28 cellular contexts compared by ENCODE assay signal in the genomic region with DNA sequence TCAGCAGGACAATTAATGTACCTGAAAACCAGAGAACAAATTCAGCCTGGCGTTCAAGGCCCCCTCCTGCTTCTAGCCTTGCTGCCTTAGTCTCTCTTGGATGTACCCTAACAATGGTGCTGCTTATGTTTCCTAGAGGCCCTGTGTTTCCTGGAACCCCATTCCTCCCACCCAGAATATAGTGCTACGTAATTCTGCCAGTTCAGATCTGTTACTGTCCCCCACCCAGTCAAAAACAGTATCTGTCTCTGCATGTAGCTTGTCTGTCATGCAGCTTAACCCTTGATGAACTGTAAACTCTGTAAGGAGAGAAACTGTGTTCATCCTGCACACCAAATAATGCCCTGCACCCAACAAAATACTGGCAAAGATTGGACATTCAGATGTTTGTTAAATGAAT.
"Had no signal": no experiment of that assay in that cellular context is flagged by ENCODE, and none has a peak within 500 bp of the region (broad histone marks: within the 10 kb centered on the region; RNA-seq: fewer than 3 reads in every experiment).

No MANE protein-coding gene starts in this region.

- H3K27me3 ChIP-seq: gastrocnemius medialis, heart left ventricle, hepatocyte, pancreas, stomach, thyroid gland had no signal

- H3K27ac Mint-ChIP-seq: mesothelial cell of epicardium; natural killer cell treated with Interleukin-12 subunit alpha and Interleukin-12 subunit beta and Interleukin-15 and Interleukin-18, amount 100 ng/mL, for 72 hours; stimulated activated effector memory CD8-positive, alpha-beta T cell treated with anti-CD3 and anti-CD28 coated beads, Interleukin-12 subunit alpha, Interleukin-12 subunit beta, amount 100 ng/mL, for 72 hours; type B pancreatic cell had no signal

- H3K36me3 ChIP-seq: neutrophil, thyroid gland had no signal

- H3K4me3 Mint-ChIP-seq: mesothelial cell of epicardium; natural killer cell treated with Interleukin-12 subunit alpha and Interleukin-12 subunit beta and Interleukin-15 and Interleukin-18, amount 100 ng/mL, for 72 hours; neural crest cell; stimulated activated effector memory CD8-positive, alpha-beta T cell treated with anti-CD3 and anti-CD28 coated beads, Interleukin-12 subunit alpha, Interleukin-12 subunit beta, amount 100 ng/mL, for 72 hours; type B pancreatic cell had no signal

- ATAC-seq: gastrocnemius medialis; heart left ventricle; left lobe of liver; mucosa of descending colon; natural killer cell treated with Interleukin-12 subunit alpha and Interleukin-12 subunit beta and Interleukin-15 and Interleukin-18, amount 100 ng/mL, for 72 hours; pancreas; sciatic nerve; stimulated activated effector memory CD8-positive, alpha-beta T cell treated with anti-CD3 and anti-CD28 coated beads, Interleukin-12 subunit alpha, Interleukin-12 subunit beta, amount 100 ng/mL, for 72 hours had no signal

- H3K27ac ChIP-seq: heart left ventricle, hepatocyte, neutrophil, pancreas had no signal

- H3K9me3 ChIP-seq: gastrocnemius medialis, heart left ventricle, mucosa of descending colon, neutrophil, stomach, thyroid gland had no signal

- H3K4me3 ChIP-seq: coronary artery, gastrocnemius medialis, heart left ventricle, hepatocyte, lung, mucosa of descending colon, pancreas, smooth muscle cell, stomach, thyroid gland had no signal

- DNase-seq: dermis blood vessel endothelial cell; effector memory CD4-positive, alpha-beta T cell; gastrocnemius medialis; heart left ventricle; kidney; mesenchymal stem cell; mucosa of descending colon; naive B cell; pancreas; stimulated activated CD4-positive, alpha-beta T cell treated with anti-CD3 and anti-CD28 coated beads, Interleukin-12 subunit alpha, Interleukin-12 subunit beta, amount 100 ng/mL, for 4 hours; stimulated activated CD4-positive, alpha-beta T cell treated with anti-CD3 and anti-CD28 coated beads, Interleukin-1b, Interleukin-23, amount 100 ng/mL, for 48 hours; stimulated activated CD4-positive, alpha-beta T cell treated with anti-CD3 and anti-CD28 coated beads, Interleukin-4, amount 100 ng/mL, for 24 hours; stimulated activated naive CD4-positive, alpha-beta T cell treated with Interleukin-2 at 50 U/mL for 16 hours; stomach; thyroid gland had no signal

- FAIRE-seq: endothelial cell of umbilical vein, kidney, pancreas had no signal

- H3K27me3 Mint-ChIP-seq: naive B cell; natural killer cell treated with Interleukin-12 subunit alpha and Interleukin-12 subunit beta and Interleukin-15 and Interleukin-18, amount 100 ng/mL, for 72 hours; type B pancreatic cell had no signal

- H3K4me1 Mint-ChIP-seq: stimulated activated effector memory CD8-positive, alpha-beta T cell treated with anti-CD3 and anti-CD28 coated beads, Interleukin-12 subunit alpha, Interleukin-12 subunit beta, amount 100 ng/mL, for 72 hours had no signal
